1 cellular context compared by ENCODE assay signal in the genomic region with DNA sequence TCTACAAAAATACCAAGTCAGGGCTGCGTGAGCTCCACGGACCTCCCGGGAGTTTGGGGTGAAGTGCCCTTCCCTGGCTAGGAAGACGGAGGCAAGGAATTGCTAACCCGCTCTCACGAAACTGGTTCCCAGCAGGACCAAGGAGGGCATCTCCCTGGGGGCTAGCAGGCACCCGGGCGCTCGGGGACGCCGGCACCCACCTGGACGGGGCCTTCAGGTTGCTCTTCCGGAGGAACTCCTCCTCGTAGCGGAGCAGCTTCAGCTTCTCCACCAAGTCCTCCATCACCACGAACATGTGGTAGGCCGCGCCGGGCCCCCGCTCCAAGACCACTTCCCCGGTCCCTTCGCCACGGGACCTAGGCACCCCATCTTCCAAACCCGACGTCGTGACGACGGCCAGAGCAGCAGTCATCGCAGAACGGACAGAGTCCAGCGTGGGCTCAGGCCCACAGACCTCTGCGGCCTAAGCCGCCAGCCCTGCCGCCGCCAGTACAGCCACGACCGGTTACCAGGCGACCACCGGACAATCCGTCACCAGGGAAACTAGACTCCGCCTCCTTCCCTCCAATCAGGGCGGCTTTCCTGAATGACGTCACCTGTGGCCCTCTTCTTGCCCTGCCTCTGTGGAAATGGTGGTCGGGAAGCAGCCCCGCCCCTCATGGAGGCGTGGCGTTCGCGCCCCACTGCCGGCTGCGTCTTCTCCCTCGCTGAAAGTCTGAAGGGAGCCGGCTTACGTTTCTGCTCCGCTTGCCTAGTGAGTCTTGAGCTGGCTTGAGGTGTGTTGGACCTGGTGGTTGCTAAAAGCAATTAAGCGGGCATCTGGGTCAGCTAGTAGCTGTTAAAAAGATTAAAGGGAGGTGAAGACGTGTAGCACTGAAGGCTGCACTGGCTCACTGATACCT.
TF ChIP-seq lines count a peak whose summit lies in the region.

Gene IFT57, minus strand, starts transcription at position 514 of the 902 bp plus-strand sequence. Its CDS starts 102 bp downstream, at position 412.

TF ChIP-seq in GM12878, 131 proteins besides CTCF, POLR2A, EP300 and RAD21 (continued from another document):
- peak; percentile 97 for TF ChIP-seq MXI1 (IDR thresholded peaks at IDR 0.05; ENCODE audit: low read depth, low read length)
- TF ChIP-seq NRF1 (conservative IDR thresholded peaks at IDR 0.05; ENCODE audit: low read depth, low read length): no peak
- no peak for TF ChIP-seq MEF2A (IDR thresholded peaks at IDR 0.05; ENCODE audit: insufficient read depth, low read depth, low read length)
- peak; percentile 66; the same call in 1 of the 2 replicates for TF ChIP-seq TAF1 (IDR thresholded peaks at IDR 0.05; ENCODE audit: borderline replicate concordance, low read depth, low read length)
- peak; percentile 74 for TF ChIP-seq IKZF1 (conservative IDR thresholded peaks at IDR 0.05)
- peak; percentile 77 for TF ChIP-seq POLR2AphosphoS5 (IDR thresholded peaks at IDR 0.05; ENCODE audit: low read length)
- TF ChIP-seq, protein P1, sequence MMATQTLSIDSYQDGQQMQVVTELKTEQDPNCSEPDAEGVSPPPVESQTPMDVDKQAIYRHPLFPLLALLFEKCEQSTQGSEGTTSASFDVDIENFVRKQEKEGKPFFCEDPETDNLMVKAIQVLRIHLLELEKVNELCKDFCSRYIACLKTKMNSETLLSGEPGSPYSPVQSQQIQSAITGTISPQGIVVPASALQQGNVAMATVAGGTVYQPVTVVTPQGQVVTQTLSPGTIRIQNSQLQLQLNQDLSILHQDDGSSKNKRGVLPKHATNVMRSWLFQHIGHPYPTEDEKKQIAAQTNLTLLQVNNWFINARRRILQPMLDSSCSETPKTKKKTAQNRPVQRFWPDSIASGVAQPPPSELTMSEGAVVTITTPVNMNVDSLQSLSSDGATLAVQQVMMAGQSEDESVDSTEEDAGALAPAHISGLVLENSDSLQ (IDR thresholded peaks at IDR 0.05): peak; percentile 60
- peak; percentile 33 to 55; a peak in 3 of 4 replicates for TF ChIP-seq BHLHE40 (IDR thresholded peaks at IDR 0.05; ENCODE audit: borderline replicate concordance in 1 of 2, low read depth in 2 of 2, low read length in 1 of 2)
- TF ChIP-seq CEBPZ (IDR thresholded peaks at IDR 0.05; ENCODE audit: low read depth, low read length): no peak
- TF ChIP-seq, protein P2, sequence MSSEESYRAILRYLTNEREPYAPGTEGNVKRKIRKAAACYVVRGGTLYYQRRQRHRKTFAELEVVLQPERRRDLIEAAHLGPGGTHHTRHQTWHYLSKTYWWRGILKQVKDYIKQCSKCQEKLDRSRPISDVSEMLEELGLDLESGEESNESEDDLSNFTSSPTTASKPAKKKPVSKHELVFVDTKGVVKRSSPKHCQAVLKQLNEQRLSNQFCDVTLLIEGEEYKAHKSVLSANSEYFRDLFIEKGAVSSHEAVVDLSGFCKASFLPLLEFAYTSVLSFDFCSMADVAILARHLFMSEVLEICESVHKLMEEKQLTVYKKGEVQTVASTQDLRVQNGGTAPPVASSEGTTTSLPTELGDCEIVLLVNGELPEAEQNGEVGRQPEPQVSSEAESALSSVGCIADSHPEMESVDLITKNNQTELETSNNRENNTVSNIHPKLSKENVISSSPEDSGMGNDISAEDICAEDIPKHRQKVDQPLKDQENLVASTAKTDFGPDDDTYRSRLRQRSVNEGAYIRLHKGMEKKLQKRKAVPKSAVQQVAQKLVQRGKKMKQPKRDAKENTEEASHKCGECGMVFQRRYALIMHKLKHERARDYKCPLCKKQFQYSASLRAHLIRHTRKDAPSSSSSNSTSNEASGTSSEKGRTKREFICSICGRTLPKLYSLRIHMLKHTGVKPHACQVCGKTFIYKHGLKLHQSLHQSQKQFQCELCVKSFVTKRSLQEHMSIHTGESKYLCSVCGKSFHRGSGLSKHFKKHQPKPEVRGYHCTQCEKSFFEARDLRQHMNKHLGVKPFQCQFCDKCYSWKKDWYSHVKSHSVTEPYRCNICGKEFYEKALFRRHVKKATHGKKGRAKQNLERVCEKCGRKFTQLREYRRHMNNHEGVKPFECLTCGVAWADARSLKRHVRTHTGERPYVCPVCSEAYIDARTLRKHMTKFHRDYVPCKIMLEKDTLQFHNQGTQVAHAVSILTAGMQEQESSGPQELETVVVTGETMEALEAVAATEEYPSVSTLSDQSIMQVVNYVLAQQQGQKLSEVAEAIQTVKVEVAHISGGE (CRISPR knock-in tag; IDR thresholded peaks at IDR 0.05): 0 out of 2 replicates have a peak, but pooled peaks have one; percentile 22
- TF ChIP-seq CREB1 (IDR thresholded peaks at IDR 0.05; ENCODE audit: low read depth): peak; percentile 93
- TF ChIP-seq IKZF2 (IDR thresholded peaks at IDR 0.05): peak; percentile 30 to 54; a peak in 1 of 4 replicates
- TF ChIP-seq JUND (IDR thresholded peaks at IDR 0.05; ENCODE audit: low read depth, low read length): peak; percentile 86; the same call in 1 of the 2 replicates
- TF ChIP-seq EZH2 (IDR thresholded peaks at IDR 0.05; ENCODE audit: borderline replicate concordance, control insufficient read depth, low read depth, low read length): no peak
- peak; percentile 64; the same call in 1 of the 2 replicates for TF ChIP-seq ZNF207 (IDR thresholded peaks at IDR 0.05; ENCODE audit: borderline replicate concordance)
